8 cellular contexts compared by ENCODE assay signal in the genomic region with DNA sequence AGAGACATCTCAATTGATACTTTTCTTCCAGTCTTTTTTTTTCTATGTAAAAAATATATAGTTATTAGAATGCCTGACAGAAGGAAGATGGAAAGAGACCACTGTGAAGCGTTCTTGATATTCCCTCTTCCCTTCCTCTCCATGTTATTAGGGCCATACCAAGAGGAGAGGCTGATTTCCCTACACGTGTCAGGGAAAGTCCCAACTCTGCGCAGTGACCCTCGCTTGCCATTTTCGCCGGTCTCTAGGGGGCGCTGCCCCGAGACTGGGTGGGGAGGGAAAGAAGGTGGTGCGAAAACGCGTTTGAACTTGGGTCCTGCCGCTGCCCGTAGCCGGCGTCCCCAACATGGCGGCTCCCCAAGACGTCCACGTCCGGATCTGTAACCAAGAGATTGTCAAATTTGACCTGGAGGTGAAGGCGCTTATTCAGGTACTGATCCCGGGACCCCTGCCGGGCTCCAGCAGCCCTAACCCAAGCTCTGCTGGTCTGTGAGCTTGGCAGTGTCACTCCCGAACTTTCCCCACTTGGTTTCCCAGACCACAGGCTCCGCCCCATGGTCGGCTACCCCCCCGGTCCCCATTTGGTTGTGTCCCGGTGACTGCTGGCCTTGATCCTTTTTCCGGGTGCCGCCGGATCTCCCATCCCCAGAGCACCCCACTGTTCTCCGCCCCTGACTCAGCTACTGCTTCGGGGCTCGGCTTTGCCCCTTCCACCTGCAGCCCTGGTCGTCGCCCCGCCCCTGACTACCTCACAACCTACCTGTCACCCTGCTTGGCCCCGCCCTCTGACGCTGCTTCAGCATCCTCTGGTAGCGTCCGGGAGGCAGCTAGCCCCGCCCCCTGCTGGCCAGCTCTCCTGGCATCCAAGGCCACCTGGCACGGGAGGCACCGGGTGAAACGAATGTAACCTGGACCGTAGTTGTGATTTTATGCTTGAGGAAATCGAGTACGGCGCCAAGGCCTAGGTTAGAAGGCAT. TPM values are rescaled to one million over a fixed set of nuclear protein-coding genes. Genes with fewer than 3 reads are reported as not detected.
DNase-seq lines count a peak whose midpoint lies in the region; ATAC-seq and TF ChIP-seq lines count a peak whose summit lies in the region.

A gene with protein sequence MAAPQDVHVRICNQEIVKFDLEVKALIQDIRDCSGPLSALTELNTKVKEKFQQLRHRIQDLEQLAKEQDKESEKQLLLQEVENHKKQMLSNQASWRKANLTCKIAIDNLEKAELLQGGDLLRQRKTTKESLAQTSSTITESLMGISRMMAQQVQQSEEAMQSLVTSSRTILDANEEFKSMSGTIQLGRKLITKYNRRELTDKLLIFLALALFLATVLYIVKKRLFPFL (plus strand): TSS at position 332 of the 977 bp plus-strand sequence. CDS start 15 bp downstream, at position 347.

- TSS peak; percentile 83 for BruUV-seq in PC-3 (replicated peaks; lab: Mats Ljungman, UMichigan)

- POLR2A ChIA-PET in PC-3 (lab: Charles Lee; ENCODE audit: unreplicated experiment) = interaction anchor here (0.6 to 0.7 kb wide), 3 partner anchors 79 to 185 kb away, joined by 3 to 4 read pairs (median 4); a partner anchor contains a TSS

- no peaks in the 10 kb centered on the region; the same call in 1 of the 2 replicates for H3K79me2 ChIP-seq in PC-3 (ENCODE audit: low read length)

- ATAC-seq in GM21619 (IDR thresholded peaks at IDR 0.05; ENCODE audit: unreplicated experiment) = peak; percentile 85
- ATAC-seq in PC-3 = peak; percentile 97
- peak; percentile 99 for ATAC-seq in mucosa of descending colon

- H3K4me2 ChIP-seq in PC-3 (ENCODE audit: low read length) = peak within 1 kb of the TSS; percentile 91

- H4K20me1 ChIP-seq in PC-3 (ENCODE audit: low read length) = no peaks in the 10 kb centered on the region

- peak within 1 kb of the TSS; percentile 95 for H2AFZ ChIP-seq in PC-3 (ENCODE audit: low read length)

- intact Hi-C loops in PC-3 (cut with micrococcal nuclease) (loop anchor here (1.0 to 10.0 kb wide), 4 partner anchors 87 to 440 kb away; no protein-coding TSS in a partner anchor), mucosa of descending colon (cut with DNase I, micrococcal nuclease) (loop anchor here in 1 of 2 donors (10.0 kb wide), 1 partner anchor 140 kb away; no protein-coding TSS in a partner anchor)

- H3K4me1 ChIP-seq in PC-3 (ENCODE audit: insufficient read depth, low read length) (no peaks in the 10 kb centered on the region; the same call in 1 of the 2 replicates), mucosa of descending colon (ENCODE audit: low read depth) (no peaks in the 10 kb centered on the region)

- peak within 1 kb of the TSS; percentile 94 for H3K4me3 ChIP-seq in Jurkat, Clone E6-1 (ENCODE audit: low read length)
- peak within 1 kb of the TSS; percentile 88 for H3K4me3 ChIP-seq in PC-3 (ENCODE audit: low read length)
- H3K4me3 ChIP-seq in mucosa of descending colon = peak within 1 kb of the TSS; percentile 40

- peak within 1 kb of the TSS; percentile 93 for H3K9ac ChIP-seq in PC-3 (ENCODE audit: low read length)

- no peaks in the 10 kb centered on the region for H3F3A ChIP-seq in PC-3 (ENCODE audit: low read length, unreplicated experiment)

- DNase-seq in DMS53 (lab: John Stamatoyannopoulos, UW) (peak; percentile 100), PC-3 (peak; percentile 97), activated T-cell treated with anti-CD3 and anti-CD28 coated beads for 48 hours (ENCODE audit: low read depth) (peak; percentile 94), epithelial cell of prostate (ENCODE audit: low read depth, low spot score) (peak; percentile 78), mucosa of descending colon (peak; percentile 99 to 100 (median 100))
- DNase-seq in Jurkat, Clone E6-1 (ENCODE audit: low read depth, low spot score) = peak; percentile 90
- DNase-seq in stimulated activated CD8-positive, alpha-beta memory T cell treated with anti-CD3 and anti-CD28 coated beads, Interleukin-4, amount 100 ng/mL, for 24 hours (ENCODE audit: low read depth) = peak; percentile 95

- H3K27ac ChIP-seq in PC-3 (ENCODE audit: low read length) (peak within 1 kb of the TSS; percentile 82), epithelial cell of prostate (peak within 1 kb of the TSS; percentile 83)

- no peaks in the 10 kb centered on the region for H3K9me2 ChIP-seq in PC-3 (replicated peaks; ENCODE audit: low read length)

- no peaks in the 10 kb centered on the region for H3K27me3 ChIP-seq in PC-3 (ENCODE audit: low read length)

- CTCF ChIA-PET in PC-3 (lab: Charles Lee) = interaction anchor here (0.7 kb wide), 1 partner anchor 518 kb away, joined by 3 read pairs; no protein-coding TSS in a partner anchor

- H3K36me3 ChIP-seq in PC-3 (ENCODE audit: low read depth, low read length) (peaks cover 10% of the 10 kb centered on the region; the same call in 1 of the 2 replicates), mucosa of descending colon (ENCODE audit: low read depth) (peaks cover 3% of the 10 kb centered on the region)

- no peaks in the 10 kb centered on the region for H3K9me3 ChIP-seq in PC-3 (ENCODE audit: low read length)
- H3K9me3 ChIP-seq in mucosa of descending colon = no peaks in the 10 kb centered on the region

- TF ChIP-seq CTCF in PC-3 (conservative IDR thresholded peaks at IDR 0.05; ENCODE audit: low read depth, low read length) (peak; percentile 79), mucosa of descending colon (IDR thresholded peaks at IDR 0.05) (peak; percentile 94)

RNA-seq across cellular contexts. Expression of the gene that starts here (rescaled TPM):
- 22.4 TPM for polyA plus RNA-seq in Jurkat, Clone E6-1 (2012; ENCODE audit: insufficient read depth, insufficient read length)
- total RNA-seq in PC-3 (2014; rRNA removed) = 17.0 and 21.5 TPM in 2 replicates
- 10 to 100 TPM; 10.9 to 12.4 (median 11.4) TPM for total RNA-seq in mucosa of descending colon

Comparison
In these comparisons a context has a peak if more than half of its experiments do, and no peak if none do; other contexts are left out.
1. Peak in every context shown above with its lines: DNase-seq, ATAC-seq, H3K4me3 ChIP-seq and H3K27ac ChIP-seq.
2. H3K4me3 ChIP-seq: peak in every context shown above with its lines; median percentile 94 in Jurkat, Clone E6-1; 88 in PC-3; 40 in mucosa of descending colon.